In the genomic region with DNA sequence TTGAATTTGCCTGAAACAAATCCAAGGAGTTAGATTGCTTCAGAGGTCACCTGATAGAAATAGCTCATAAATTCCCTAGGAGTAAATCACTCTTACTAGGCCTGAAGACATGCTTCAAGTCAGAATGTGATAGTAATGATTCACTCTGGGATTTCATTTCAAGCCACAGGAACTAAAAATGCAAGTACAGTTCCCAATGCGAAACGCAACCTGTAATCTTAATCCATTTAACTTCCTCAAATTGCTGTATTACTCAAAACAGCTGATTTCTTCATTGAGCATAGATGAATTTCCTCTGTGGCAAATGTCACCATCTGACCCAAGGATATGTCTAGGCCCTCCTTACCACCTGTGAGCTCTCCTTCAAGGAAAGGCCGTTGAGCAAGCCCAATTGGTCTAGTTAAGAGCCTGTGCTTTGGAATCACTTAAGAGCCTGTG, we compare ENCODE assay signal across 9 cellular contexts. TPM values are rescaled to one million over a fixed set of nuclear protein-coding genes. Genes with fewer than 3 reads are reported as not detected.
A peak's percentile ranks its signal among the peaks of the same experiment; 100 is the strongest.
DNase-seq lines count a peak whose midpoint lies in the region; ATAC-seq, FAIRE-seq and TF ChIP-seq lines count a peak whose summit lies in the region.
"Had no signal": no experiment of that assay in that cellular context is flagged by ENCODE, and none has a peak within 500 bp of the region (broad histone marks: within the 10 kb centered on the region; RNA-seq: fewer than 3 reads in every experiment).

No MANE protein-coding gene starts in this region.

- TF ChIP-seq CTCF in HFFc6 (IDR thresholded peaks at IDR 0.05) (no peak), keratinocyte (optimal IDR thresholded peaks at IDR 0.05 in 1 of 3, IDR thresholded peaks at IDR 0.05 in 1 of 3, conservative IDR thresholded peaks at IDR 0.05 in 1 of 3; ENCODE audit: extremely low read depth in 1 of 3, insufficient read depth in 2 of 3, low read length in 3 of 3) (no peak)

- no peaks in the 10 kb centered on the region for H3K9me3 ChIP-seq in keratinocyte (ENCODE audit: control insufficient read depth, low read depth, low read length)

- H3K79me2 ChIP-seq in keratinocyte (ENCODE audit: control insufficient read depth, insufficient read depth, low read length), result no peaks in the 10 kb centered on the region

- no peaks in the 10 kb centered on the region for H3K36me3 Mint-ChIP-seq in HFFc6 (ENCODE audit: low read depth)

- H3K9me3 Mint-ChIP-seq in HFFc6, result no peaks in the 10 kb centered on the region

- H4K20me1 ChIP-seq in keratinocyte (ENCODE audit: control insufficient read depth, extremely low read depth, insufficient read depth, low read length), result no peaks in the 10 kb centered on the region

- H3K27ac ChIP-seq in keratinocyte (ENCODE audit: control insufficient read depth, insufficient read depth, low read length), result no peak overlapping the region

- H3K27me3 ChIP-seq in keratinocyte (ENCODE audit: control insufficient read depth, extremely low read depth, insufficient read depth, low read length), result no peaks in the 10 kb centered on the region

- no peaks in the 10 kb centered on the region for H3K36me3 ChIP-seq in keratinocyte (ENCODE audit: control insufficient read depth in 2 of 2, extremely low read depth in 1 of 2, insufficient read depth in 2 of 2, low read length in 2 of 2)

- peaks cover 2% of the 10 kb centered on the region for H3K27me3 Mint-ChIP-seq in HFFc6 (ENCODE audit: insufficient read depth)

- FAIRE-seq in keratinocyte (lab: Jason Lieb, UNC), result no peak

- H2AFZ ChIP-seq in keratinocyte (ENCODE audit: control insufficient read depth, low read length), result peak overlapping the region; percentile 5

- ATAC-seq in GM18508 (IDR thresholded peaks at IDR 0.05; ENCODE audit: insufficient read depth, unreplicated experiment), result peak; percentile 77

- peak overlapping the region; percentile 27 for H3K4me2 ChIP-seq in keratinocyte (ENCODE audit: control insufficient read depth, extremely low read depth, insufficient read depth, low read depth, low read length)

- H3K4me1 ChIP-seq in keratinocyte (ENCODE audit: control insufficient read depth, extremely low read depth, insufficient read depth, low read length), result peaks cover 4% of the 10 kb centered on the region

- dilution Hi-C loops in keratinocyte (cut with MboI; ENCODE audit: extremely low pct_ligation_motif_present, low sequenced_read_pairs), result no loop called here

- H3K4me3 ChIP-seq in keratinocyte (ENCODE audit: control insufficient read depth in 2 of 3, extremely low read depth in 1 of 3, insufficient read depth in 2 of 3, low read depth in 1 of 3, low read length in 3 of 3), result no peak overlapping the region

- H3K9me1 ChIP-seq in keratinocyte (ENCODE audit: control insufficient read depth, extremely low read depth, insufficient read depth, low read length), result no peaks in the 10 kb centered on the region

- peak; percentile 91 for DNase-seq in HFFc6
- peak; percentile 45 for DNase-seq in NCI-H524 treated with DMSO at 0.1 percent for 48 hours (lab: John Stamatoyannopoulos, UW)
- peak; percentile 60 for DNase-seq in keratinocyte (ENCODE audit: low read depth, low spot score)
- DNase-seq in DMS79 treated with DMSO at 0.1 percent for 48 hours (lab: John Stamatoyannopoulos, UW), result no peak
- no peak for DNase-seq in NCI-H1105 treated with DMSO at 0.1 percent for 48 hours (lab: John Stamatoyannopoulos, UW)
- no peak for DNase-seq in SK-N-DZ (ENCODE audit: low spot score)
- DNase-seq in NCI-H1694 treated with DMSO at 0.1 percent for 48 hours (lab: John Stamatoyannopoulos, UW), result no peak
- DNase-seq: left cardiac atrium had no signal

- H3K4me3 Mint-ChIP-seq in HFFc6, result peak overlapping the region; percentile 47; the same call in 1 of the 2 replicates

- H3K9ac ChIP-seq in keratinocyte (ENCODE audit: control insufficient read depth, extremely low read depth, insufficient read depth, low read length), result no peak overlapping the region

- peak overlapping the region; percentile 60 for H3K27ac Mint-ChIP-seq in HFFc6

- H3K4me1 Mint-ChIP-seq in HFFc6 (ENCODE audit: low read depth), result peaks cover 35% of the 10 kb centered on the region

RNA-seq across cellular contexts. Expression of a gene that starts 32.1 kb away (rescaled TPM):
- total RNA-seq in HFFc6 (2021; fragmentation: NEBNext Ultra II Directional; extraction: Animal tissue kit (Norgen Biotek cat#: 25700)), result 100 to 1,000 TPM; 187 to 265 (median 216) TPM
- polyA plus RNA-seq in keratinocyte, result 33.8 to 41.3 TPM (median 36.9 TPM) in 3 replicates
- 15.3 TPM for polyA plus RNA-seq in keratinocyte (2011; ENCODE audit: low read depth)
- polyA plus RNA-seq in keratinocyte (2011; cell fraction: cytosol; rRNA removed), result 13.5 and 34.8 TPM in 2 replicates
- 29.0 and 39.4 TPM in 2 replicates for polyA plus RNA-seq in keratinocyte (2011; cell fraction: nucleus; rRNA removed)
- polyA plus RNA-seq in keratinocyte (2012; ENCODE audit: low replicate concordance), result 12.0 and 34.6 TPM in 2 replicates
- 36.6 to 127 TPM (median 93.2 TPM) in 3 replicates for polyA minus RNA-seq in keratinocyte
- polyA minus RNA-seq in keratinocyte (2011; cell fraction: cytosol; rRNA and poly(A)+ RNA removed), result 62.5 TPM
- 90.0 and 151 TPM in 2 replicates for polyA minus RNA-seq in keratinocyte (2011; cell fraction: nucleus; rRNA and poly(A)+ RNA removed)
- polyA plus RNA-seq in SK-N-DZ (2014; cell fraction: cytosol; rRNA removed), result 12.0 and 13.2 TPM in 2 replicates
- polyA plus RNA-seq in SK-N-DZ (2014; cell fraction: nucleus; rRNA removed), result 8.9 and 11.2 TPM in 2 replicates

Comparison
In these comparisons a context has a peak if more than half of its experiments do, and no peak if none do; other contexts are left out.
1. DNase-seq: peak in HFFc6 (single experiment), NCI-H524 treated with DMSO at 0.1 percent for 48 hours (single experiment) and keratinocyte (single experiment); none in DMS79 treated with DMSO at 0.1 percent for 48 hours (single experiment), NCI-H1105 treated with DMSO at 0.1 percent for 48 hours (single experiment), SK-N-DZ (single experiment) and NCI-H1694 treated with DMSO at 0.1 percent for 48 hours (single experiment).